In genomic region chr2:39234754-39235153, GRCh38 we compare ENCODE assay signal across 29 cellular contexts. TPM values are rescaled to one million over a fixed set of nuclear protein-coding genes. Genes with fewer than 3 reads are reported as not detected.
DNase-seq lines count a peak whose midpoint lies in the region; ATAC-seq and TF ChIP-seq lines count a peak whose summit lies in the region.
"Had no signal": no experiment of that assay in that cellular context is flagged by ENCODE, and none has a peak within 500 bp of the region (broad histone marks: within the 10 kb centered on the region; RNA-seq: fewer than 3 reads in every experiment).

No MANE protein-coding gene starts in this region.

- H3K4me3 ChIP-seq in fibroblast of villous mesenchyme (ENCODE audit: low read depth, low read length) (no peak overlapping the region), ovary (no peak overlapping the region)
- H3K4me3 ChIP-seq: esophagus muscularis mucosa, left ventricle myocardium inferior, neural progenitor cell, right atrium auricular region, spleen, thoracic aorta had no signal

- no peak for TF ChIP-seq EP300 in Ishikawa (IDR thresholded peaks at IDR 0.05; ENCODE audit: borderline replicate concordance)
- TF ChIP-seq EP300 in ovary (IDR thresholded peaks at IDR 0.05) = no peak

- H3K36me3 ChIP-seq in ovary = no peaks in the 10 kb centered on the region
- H3K36me3 ChIP-seq: esophagus muscularis mucosa, left ventricle myocardium inferior, neural progenitor cell, right atrium auricular region, spleen, thoracic aorta had no signal

- H3K27me3 ChIP-seq in ovary = no peaks in the 10 kb centered on the region
- H3K27me3 ChIP-seq: esophagus muscularis mucosa, neural progenitor cell, right atrium auricular region, spleen had no signal

- DNase-seq in amniotic epithelial cell (ENCODE audit: low read depth) (peak; percentile 76), fibroblast of villous mesenchyme (ENCODE audit: low read depth) (peak; percentile 41), sciatic nerve (ENCODE audit: low spot score) (no peak), NCI-H2227 (lab: John Stamatoyannopoulos, UW; ENCODE audit: unreplicated experiment) (no peak), ovary (no peak)
- DNase-seq: activated CD8-positive, alpha-beta memory T cell treated with anti-CD3 and anti-CD28 coated beads, Interleukin-2, amount 10 ng/mL, durations not matched to agents 7 days and 5 days; activated gamma-delta T cell treated with Interleukin-2 at 50 U/mL for 16 hours; activated naive CD8-positive, alpha-beta T cell treated with anti-CD3 and anti-CD28 coated beads, Interleukin-2, amount 10 ng/mL, durations not matched to agents 7 days and 5 days; activated T-cell treated with anti-CD3 and anti-CD28 coated beads, Interleukin-2, amount 50 U/mL, for 4 hours; C1 segment of cervical spinal cord; central memory CD4-positive, alpha-beta T cell; hypothalamus; immature natural killer cell; left ventricle myocardium inferior; NCI-H1092; NCI-H187; NCI-H526; SK-N-SH; spleen; stimulated activated naive CD8-positive, alpha-beta T cell treated with anti-CD3 and anti-CD28 coated beads, Interleukin-15, amount 100 ng/mL, for 72 hours had no signal

- TF ChIP-seq CTCF in fibroblast of villous mesenchyme (IDR thresholded peaks at IDR 0.05; ENCODE audit: insufficient read depth, low read depth, low read length) (no peak), ovary (IDR thresholded peaks at IDR 0.05) (no peak)

- no peak overlapping the region for H3K27ac ChIP-seq in ovary
- H3K27ac ChIP-seq: esophagus muscularis mucosa, HL-60, left ventricle myocardium inferior, neural progenitor cell, right atrium auricular region, spleen, thoracic aorta had no signal

- no peak for TF ChIP-seq RAD21 in Ishikawa (IDR thresholded peaks at IDR 0.05; ENCODE audit: low read depth)

- intact Hi-C loops in sciatic nerve (cut with DNase I) = no loop called here
- intact Hi-C loops in ovary (cut with DNase I) = no loop called here

- no peak for TF ChIP-seq POLR2A in ovary (IDR thresholded peaks at IDR 0.05)

- ATAC-seq in sciatic nerve (no peak), HG03342 (IDR thresholded peaks at IDR 0.05; ENCODE audit: unreplicated experiment) (no peak)
- ATAC-seq: activated CD8-positive, alpha-beta memory T cell treated with anti-CD3 and anti-CD28 coated beads, Interleukin-2, amount 10 ng/mL, durations not matched to agents 7 days and 5 days; activated T-cell treated with anti-CD3 and anti-CD28 coated beads, Interleukin-2, amount 50 U/mL, for 4 hours; Right ventricle myocardium inferior; stimulated activated naive CD8-positive, alpha-beta T cell treated with anti-CD3 and anti-CD28 coated beads, Interleukin-15, amount 100 ng/mL, for 72 hours had no signal

- no peaks in the 10 kb centered on the region for H3K4me1 ChIP-seq in ovary (ENCODE audit: insufficient read depth)
- H3K4me1 ChIP-seq: neural progenitor cell, right atrium auricular region had no signal

- H3K9me3 ChIP-seq in ovary = no peaks in the 10 kb centered on the region
- H3K9me3 ChIP-seq: esophagus muscularis mucosa, thoracic aorta had no signal

- WGBS in ovary, 3 donors = 93 to 98% (median 94%) methylated on average over 1 of the region's 1 CpG

TF ChIP-seq in Ishikawa, 13 proteins besides CTCF, POLR2A, EP300 and RAD21:
- TF ChIP-seq CEBPB (IDR thresholded peaks at IDR 0.05) (peak; percentile 66; the same call in 1 of the 2 replicates), FOXM1 (IDR thresholded peaks at IDR 0.05; ENCODE audit: borderline replicate concordance, low read depth) (no peak)
TF ChIP-seq in Ishikawa: peak in this region for 1.

RNA-seq across cellular contexts. Expression of gene CDKL4, which starts 9.0 kb away (rescaled TPM):
- total RNA-seq in fibroblast of villous mesenchyme = 1.9 and 4.3 TPM in 2 replicates
- total RNA-seq in sciatic nerve = 0.53 TPM
- 1 to 10 TPM in 4 of 7 donors, under 1 TPM in 3; 0.91 to 2.7 (median 1.1) TPM for total RNA-seq in ovary
- polyA plus RNA-seq in ovary = under 1 TPM in 1 of 2 donors, not detected in 1; 0.12 TPM
- total RNA-seq: activated T-cell treated with anti-CD3 and anti-CD28 coated beads, Interleukin-2, amount 50 U/mL, for 4 hours; LHCN-M2 had no signal
- polyA plus RNA-seq: immature natural killer cell had no signal

Comparison
In these comparisons a context has a peak if more than half of its experiments do, and no peak if none do; other contexts are left out.
1. DNase-seq: peak in amniotic epithelial cell (single experiment) and fibroblast of villous mesenchyme (single experiment); none in sciatic nerve (single experiment), NCI-H2227 (single experiment) and ovary (0 of 5).